Comparison of ENCODE assay signal across 10 cellular contexts in the genomic region with DNA sequence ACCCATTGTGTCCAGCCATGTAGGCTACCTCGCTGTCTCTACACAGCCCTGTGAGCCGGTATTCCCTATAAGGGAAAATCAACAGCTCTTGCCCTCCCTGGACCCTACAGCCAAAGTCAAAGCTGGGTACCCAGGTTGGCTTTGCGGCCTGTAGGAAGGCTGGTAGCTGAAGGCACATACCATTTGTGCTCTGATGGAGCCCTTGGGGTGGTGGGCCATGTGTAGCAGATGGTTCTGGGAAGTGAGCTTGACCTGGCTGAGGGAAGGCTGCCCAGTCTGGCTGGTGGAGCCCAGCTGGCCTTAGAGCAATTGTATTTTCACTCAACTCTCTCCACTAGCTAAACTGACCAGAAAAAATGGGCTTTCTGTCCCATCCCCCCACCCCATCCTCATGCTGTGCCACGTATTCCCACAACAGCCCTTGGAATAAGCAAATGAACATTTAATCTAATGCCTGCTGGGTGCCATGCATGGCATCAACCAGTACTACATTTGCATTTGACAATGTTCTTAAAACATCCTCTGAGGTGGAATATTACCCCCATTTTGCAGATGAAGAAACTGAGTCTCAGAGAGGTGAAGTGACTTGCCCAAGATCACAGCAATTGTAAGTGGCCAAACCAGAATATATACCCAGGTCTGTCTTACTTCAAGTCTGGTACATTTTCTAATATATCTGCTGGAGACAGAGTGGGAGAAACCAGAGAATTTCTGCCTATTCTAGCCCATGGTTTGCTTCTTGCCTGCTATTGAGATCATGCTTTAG. TPM values are rescaled to one million over a fixed set of nuclear protein-coding genes. Genes with fewer than 3 reads are reported as not detected.
DNase-seq lines count a peak whose midpoint lies in the region; ATAC-seq and TF ChIP-seq lines count a peak whose summit lies in the region.
"Had no signal": no experiment of that assay in that cellular context is flagged by ENCODE, and none has a peak within 500 bp of the region (broad histone marks: within the 10 kb centered on the region; RNA-seq: fewer than 3 reads in every experiment).

No MANE protein-coding gene starts in this region.

- H3K4me1 ChIP-seq in CD8-positive, alpha-beta T cell (ENCODE audit: insufficient read depth, low read length): no peaks in the 10 kb centered on the region
- peaks cover 7% of the 10 kb centered on the region for H3K4me1 ChIP-seq in HUES64 (ENCODE audit: insufficient read depth, low read length)
- H3K4me1 ChIP-seq in stomach: peaks cover 12 to 35% (median 24%) of the 10 kb centered on the region in 4 donors
- H3K4me1 ChIP-seq in SJCRH30: no peaks in the 10 kb centered on the region

- TF ChIP-seq EP300 in stomach (IDR thresholded peaks at IDR 0.05): no peak

- H3K27me3 ChIP-seq in CD8-positive, alpha-beta T cell (ENCODE audit: insufficient read depth, low read length): peaks cover 12% of the 10 kb centered on the region
- peaks cover 24% of the 10 kb centered on the region for H3K27me3 ChIP-seq in HUES64 (ENCODE audit: insufficient read depth, low read length)
- H3K27me3 ChIP-seq in stomach: peaks cover 0 to 43% (median 25%) of the 10 kb centered on the region in 3 donors
- peaks cover 22% of the 10 kb centered on the region; the same call in 1 of the 2 replicates for H3K27me3 ChIP-seq in SJCRH30

- H3K9me3 Mint-ChIP-seq in CD8-positive, alpha-beta T cell: no peaks in the 10 kb centered on the region
- no peaks in the 10 kb centered on the region for H3K9me3 Mint-ChIP-seq in nephron progenitor cell

- no peak overlapping the region for H3K27ac Mint-ChIP-seq in CD8-positive, alpha-beta T cell
- H3K27ac Mint-ChIP-seq in nephron progenitor cell: no peak overlapping the region

- TF ChIP-seq POLR2A in stomach (IDR thresholded peaks at IDR 0.05): no peak

- WGBS in HUES64: 91% methylated on average over 4 of the region's 4 CpGs
- 91 to 97% (median 95%) methylated on average over 4 of the region's 4 CpGs for WGBS in stomach, 5 donors

- peaks cover 27% of the 10 kb centered on the region for H3K27me3 Mint-ChIP-seq in CD8-positive, alpha-beta T cell (ENCODE audit: low read depth)
- peaks cover 44% of the 10 kb centered on the region for H3K27me3 Mint-ChIP-seq in nephron progenitor cell (ENCODE audit: low read depth, poor library complexity)

- ATAC-seq in CD8-positive, alpha-beta T cell: no peak
- ATAC-seq in HG03039 (IDR thresholded peaks at IDR 0.05; ENCODE audit: unreplicated experiment) (no peak), GM21576 (IDR thresholded peaks at IDR 0.05; ENCODE audit: unreplicated experiment) (no peak)

- no peak for DNase-seq in CD8-positive, alpha-beta T cell
- DNase-seq in cerebellar cortex (ENCODE audit: low spot score) (peak; percentile 67), nephron progenitor cell (no peak), stomach (no peak), SJCRH30 (no peak)
- DNase-seq: foreskin melanocyte had no signal

- H3K4me3 Mint-ChIP-seq in CD8-positive, alpha-beta T cell: peak overlapping the region; percentile 76
- H3K4me3 Mint-ChIP-seq in nephron progenitor cell: peak overlapping the region; percentile 90

- POLR2A ChIA-PET in CD8-positive, alpha-beta T cell (lab: Charles Lee): no interaction called here

- no peak for TF ChIP-seq CTCF in CD8-positive, alpha-beta T cell (IDR thresholded peaks at IDR 0.05)
- TF ChIP-seq CTCF in nephron progenitor cell (IDR thresholded peaks at IDR 0.05): no peak
- TF ChIP-seq CTCF in stomach (IDR thresholded peaks at IDR 0.05): no peak

- no peak overlapping the region for H3K27ac ChIP-seq in CD8-positive, alpha-beta T cell (ENCODE audit: low read depth, low read length)
- no peak overlapping the region for H3K27ac ChIP-seq in HUES64 (ENCODE audit: low read depth, low read length)
- H3K27ac ChIP-seq in stomach: no peak overlapping the region
- no peak overlapping the region for H3K27ac ChIP-seq in SJCRH30
- H3K27ac ChIP-seq: ascending aorta had no signal

- H3K9me3 ChIP-seq in CD8-positive, alpha-beta T cell (ENCODE audit: low read length): no peaks in the 10 kb centered on the region
- H3K9me3 ChIP-seq in HUES64 (ENCODE audit: insufficient read depth, low read depth, low read length) (no peaks in the 10 kb centered on the region), stomach (no peaks in the 10 kb centered on the region), SJCRH30 (replicated peaks) (no peaks in the 10 kb centered on the region)
- H3K9me3 ChIP-seq: ascending aorta had no signal

- H3K4me1 Mint-ChIP-seq in CD8-positive, alpha-beta T cell (ENCODE audit: low read depth): peaks cover 7% of the 10 kb centered on the region
- peaks cover 57% of the 10 kb centered on the region for H3K4me1 Mint-ChIP-seq in nephron progenitor cell

- intact Hi-C loops in CD8-positive, alpha-beta T cell (cut with DNase I, micrococcal nuclease): no loop called here
- intact Hi-C loops in stomach (cut with DNase I; ENCODE audit: low total_unique reads): no loop called here

- no peaks in the 10 kb centered on the region for H3K36me3 Mint-ChIP-seq in CD8-positive, alpha-beta T cell
- H3K36me3 Mint-ChIP-seq in nephron progenitor cell (ENCODE audit: low read depth): peaks cover 16% of the 10 kb centered on the region

- H3K4me3 ChIP-seq in CD8-positive, alpha-beta T cell (ENCODE audit: low read depth, low read length): no peak overlapping the region
- H3K4me3 ChIP-seq in HUES64 (ENCODE audit: low read length) (peak overlapping the region; percentile 62; the same call in 1 of the 2 replicates), stomach (no peak overlapping the region), SJCRH30 (no peak overlapping the region)

- CTCF ChIA-PET in CD8-positive, alpha-beta T cell (lab: Charles Lee): interaction anchor here (1.6 to 4.7 kb wide), 2 partner anchors 9 to 16 kb away, joined by 4 to 21 read pairs; no protein-coding TSS in a partner anchor

- H3K36me3 ChIP-seq in CD8-positive, alpha-beta T cell (ENCODE audit: insufficient read depth, low read length): no peaks in the 10 kb centered on the region
- no peaks in the 10 kb centered on the region for H3K36me3 ChIP-seq in HUES64 (ENCODE audit: insufficient read depth, low read length)
- no peaks in the 10 kb centered on the region for H3K36me3 ChIP-seq in stomach
- no peaks in the 10 kb centered on the region for H3K36me3 ChIP-seq in SJCRH30
- H3K36me3 ChIP-seq: ascending aorta had no signal

- no peak overlapping the region for H3K9ac ChIP-seq in HUES64 (ENCODE audit: low read depth, low read length)

RNA-seq across cellular contexts. Expression of gene NDUFS5, which starts 56.8 kb away (rescaled TPM):
- total RNA-seq in CD8-positive, alpha-beta T cell: 100 to 1,000 TPM in 1 of 2 experiments, 10 to 100 TPM in 1; 93.1 to 105 TPM
- 468 TPM for polyA plus RNA-seq in HUES64 (2013, experiment 1 of 2)
- 484 TPM for polyA plus RNA-seq in HUES64 (2013, experiment 2 of 2)
- total RNA-seq in stomach: 100 to 1,000 TPM; 104 to 333 (median 166) TPM
- 100 to 1,000 TPM; 610 to 829 (median 727) TPM for polyA plus RNA-seq in stomach
- total RNA-seq in SJCRH30 (2014; rRNA removed; shearing (Covaris generic)): 696 and 701 TPM in 2 replicates
